ENCODE assay signal across 13 cellular contexts in the genomic region with DNA sequence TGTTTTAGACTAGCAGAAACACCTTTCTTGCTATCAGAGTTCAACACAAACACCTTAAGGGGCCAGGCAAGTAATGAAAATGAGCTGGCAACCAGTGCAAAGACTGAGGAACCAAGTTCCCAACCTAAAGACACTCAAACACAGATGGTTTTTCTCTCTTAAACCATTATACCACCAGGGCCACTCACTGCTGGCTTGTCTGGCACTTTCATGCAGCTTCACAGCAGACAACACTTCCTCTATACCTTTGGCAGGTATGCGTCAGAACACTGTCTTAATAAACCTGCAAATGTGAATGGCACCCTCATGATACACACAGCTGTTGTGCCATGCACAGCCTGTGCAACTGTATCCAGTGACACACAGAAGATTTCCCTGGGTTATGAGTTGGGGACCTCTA. TPM values are rescaled to one million over a fixed set of nuclear protein-coding genes. Genes with fewer than 3 reads are reported as not detected.
A peak's percentile ranks its signal among the peaks of the same experiment; 100 is the strongest.
DNase-seq lines count a peak whose midpoint lies in the region; FAIRE-seq and TF ChIP-seq lines count a peak whose summit lies in the region.
"Had no signal": no experiment of that assay in that cellular context is flagged by ENCODE, and none has a peak within 500 bp of the region (broad histone marks: within the 10 kb centered on the region; RNA-seq: fewer than 3 reads in every experiment).

No MANE protein-coding gene starts in this region.

- peaks cover 71% of the 10 kb centered on the region for H3K4me1 Mint-ChIP-seq in activated CD4-positive, alpha-beta memory T cell treated with anti-CD3 and anti-CD28 coated beads for 36 hours (ENCODE audit: low read depth)
- peaks cover 36% of the 10 kb centered on the region for H3K4me1 Mint-ChIP-seq in endothelial cell (ENCODE audit: unreplicated experiment)

- no peaks in the 10 kb centered on the region for H3K27me3 Mint-ChIP-seq in activated CD4-positive, alpha-beta memory T cell treated with anti-CD3 and anti-CD28 coated beads for 36 hours
- peaks cover 2% of the 10 kb centered on the region for H3K27me3 Mint-ChIP-seq in endothelial cell (ENCODE audit: unreplicated experiment)

- H3K27me3 ChIP-seq in effector memory CD4-positive, alpha-beta T cell (replicated peaks; ENCODE audit: control insufficient read depth, insufficient read depth, low read length, poor library complexity, severe bottlenecking) = no peaks in the 10 kb centered on the region
- H3K27me3 ChIP-seq: body of pancreas had no signal

- CTCF ChIA-PET in activated CD4-positive, alpha-beta memory T cell treated with anti-CD3 and anti-CD28 coated beads for 36 hours (lab: Charles Lee) = interaction anchor here (1.1 to 7.5 kb wide), 5 partner anchors 11 to 115 kb away, joined by 6 to 38 read pairs (median 6); partner anchors contain the start of gene NFATC2

- peaks cover 11% of the 10 kb centered on the region for H3K36me3 ChIP-seq in effector memory CD4-positive, alpha-beta T cell (ENCODE audit: control insufficient read depth, insufficient read depth, low read length)
- H3K36me3 ChIP-seq: lower lobe of right lung had no signal

- DNase-seq in CD1c-positive myeloid dendritic cell (ENCODE audit: extremely low spot score) (peak; percentile 27), HTR-8/SVneo (ENCODE audit: insufficient read length, low spot score) (no peak), UCSD-AML1 (lab: John Stamatoyannopoulos, UW; ENCODE audit: unreplicated experiment) (no peak), endothelial cell (ENCODE audit: low spot score) (no peak), SK-N-DZ (ENCODE audit: low spot score) (no peak)
- peak; percentile 58 for DNase-seq in activated CD4-positive, alpha-beta memory T cell treated with anti-CD3 and anti-CD28 coated beads for 36 hours
- DNase-seq in effector memory CD4-positive, alpha-beta T cell = peak; percentile 29 to 49 (median 45)
- no peak for DNase-seq in effector CD8-positive, alpha-beta T cell (lab: John Stamatoyannopoulos, UW)
- DNase-seq: hippocampal formation, lower lobe of right lung, NCI-H446 treated with DMSO at 0.1 percent for 48 hours had no signal

- H3K27ac Mint-ChIP-seq in activated CD4-positive, alpha-beta memory T cell treated with anti-CD3 and anti-CD28 coated beads for 36 hours = peak overlapping the region; percentile 83
- H3K27ac Mint-ChIP-seq in endothelial cell (ENCODE audit: unreplicated experiment) = no peak overlapping the region

- TF ChIP-seq CTCF in endothelial cell (IDR thresholded peaks at IDR 0.05; ENCODE audit: unreplicated experiment) = no peak

- no peak overlapping the region for H3K4me3 Mint-ChIP-seq in activated CD4-positive, alpha-beta memory T cell treated with anti-CD3 and anti-CD28 coated beads for 36 hours
- H3K4me3 Mint-ChIP-seq in endothelial cell (ENCODE audit: unreplicated experiment) = no peak overlapping the region

- FAIRE-seq in HTR-8/SVneo (lab: Jason Lieb, UNC) = peak; percentile 66

- H3K9me3 ChIP-seq in effector memory CD4-positive, alpha-beta T cell (ENCODE audit: control insufficient read depth, low read length) = no peaks in the 10 kb centered on the region
- H3K9me3 ChIP-seq: body of pancreas, lower lobe of right lung had no signal

- H3K36me3 Mint-ChIP-seq in activated CD4-positive, alpha-beta memory T cell treated with anti-CD3 and anti-CD28 coated beads for 36 hours = peaks cover 38% of the 10 kb centered on the region
- peaks cover 4% of the 10 kb centered on the region for H3K36me3 Mint-ChIP-seq in endothelial cell (ENCODE audit: low read depth, unreplicated experiment)

- peak overlapping the region; percentile 41 for H3K27ac ChIP-seq in effector memory CD4-positive, alpha-beta T cell (ENCODE audit: insufficient read depth, low read length, poor library complexity, severe bottlenecking)
- H3K27ac ChIP-seq: body of pancreas, epithelial cell of prostate, lower lobe of right lung had no signal

- H3K4me1 ChIP-seq in effector memory CD4-positive, alpha-beta T cell (ENCODE audit: control insufficient read depth, insufficient read depth, low read length, poor library complexity, severe bottlenecking) = peaks cover 43% of the 10 kb centered on the region
- H3K4me1 ChIP-seq: body of pancreas had no signal

- no peaks in the 10 kb centered on the region for H3K9me3 Mint-ChIP-seq in activated CD4-positive, alpha-beta memory T cell treated with anti-CD3 and anti-CD28 coated beads for 36 hours
- H3K9me3 Mint-ChIP-seq in endothelial cell (ENCODE audit: unreplicated experiment) = no peaks in the 10 kb centered on the region

- intact Hi-C loops in activated CD4-positive, alpha-beta memory T cell treated with anti-CD3 and anti-CD28 coated beads for 36 hours (cut with micrococcal nuclease) = loop anchor here (1.0 to 2.0 kb wide), 9 partner anchors 11 to 115 kb away; no protein-coding TSS in a partner anchor

- POLR2A ChIA-PET in activated CD4-positive, alpha-beta memory T cell treated with anti-CD3 and anti-CD28 coated beads for 36 hours (lab: Charles Lee) = interaction anchor here (0.9 to 5.4 kb wide), 10 partner anchors 11 to 96 kb away, joined by 3 to 35 read pairs (median 7); partner anchors contain the start of gene NFATC2

- no peak overlapping the region for H3K4me3 ChIP-seq in effector memory CD4-positive, alpha-beta T cell (ENCODE audit: insufficient read depth, low read depth, low read length, poor library complexity, severe bottlenecking)
- H3K4me3 ChIP-seq: body of pancreas, lower lobe of right lung had no signal

RNA-seq across cellular contexts. Expression of gene NFATC2, which starts 41.6 kb away (rescaled TPM):
- total RNA-seq in activated CD4-positive, alpha-beta memory T cell treated with anti-CD3 and anti-CD28 coated beads for 36 hours = 10 to 100 TPM; 35.8 to 36.5 TPM
- total RNA-seq in endothelial cell (ENCODE audit: unreplicated experiment) = 3.5 TPM
- polyA plus RNA-seq in SK-N-DZ (2014; cell fraction: cytosol; rRNA removed) = not detected in 2 replicates
- polyA plus RNA-seq in SK-N-DZ (2014; cell fraction: nucleus; rRNA removed) = not detected in 2 replicates

Comparison
In these comparisons a context has a peak if more than half of its experiments do, and no peak if none do; other contexts are left out.
1. DNase-seq: peak in CD1c-positive myeloid dendritic cell (single experiment), activated CD4-positive, alpha-beta memory T cell treated with anti-CD3 and anti-CD28 coated beads for 36 hours (single experiment) and effector memory CD4-positive, alpha-beta T cell (3 of 3); none in HTR-8/SVneo (single experiment), effector CD8-positive, alpha-beta T cell (single experiment), UCSD-AML1 (single experiment), endothelial cell (single experiment) and SK-N-DZ (single experiment).